ENCODE assay signal across 8 cellular contexts in genomic region chrX:140572724-140573123, GRCh38.
DNase-seq lines count a peak whose midpoint lies in the region; ATAC-seq and TF ChIP-seq lines count a peak whose summit lies in the region.

No MANE protein-coding gene starts in this region.

- no peaks in the 10 kb centered on the region for H3K27me3 Mint-ChIP-seq in activated CD4-positive, alpha-beta T cell treated with anti-CD3 and anti-CD28 coated beads for 36 hours

- H3K27ac ChIP-seq in testis, result no peak overlapping the region

- H3K4me1 ChIP-seq in testis, result no peaks in the 10 kb centered on the region

- ATAC-seq in activated CD4-positive, alpha-beta T cell treated with anti-CD3 and anti-CD28 coated beads for 36 hours, result peak; percentile 44
- ATAC-seq in GM19463 (IDR thresholded peaks at IDR 0.05; ENCODE audit: unreplicated experiment), result peak; percentile 89

- no peaks in the 10 kb centered on the region for H3K9me3 Mint-ChIP-seq in activated CD4-positive, alpha-beta T cell treated with anti-CD3 and anti-CD28 coated beads for 36 hours (ENCODE audit: low read depth)

- intact Hi-C loops in activated CD4-positive, alpha-beta T cell treated with anti-CD3 and anti-CD28 coated beads for 36 hours (cut with DNase I, micrococcal nuclease), result loop anchor here in 1 of 2 experiments (1.0 to 2.0 kb wide), 2 partner anchors 93 to 160 kb away; no protein-coding TSS in a partner anchor
- intact Hi-C loops in testis (cut with DNase I; ENCODE audit: low total_unique reads), result no loop called here

- TF ChIP-seq POLR2A in testis (IDR thresholded peaks at IDR 0.05), result no peak

- 6 to 33% methylated on average over 1 of the region's 1 CpG for WGBS in testis, 2 donors

- H3K27me3 ChIP-seq in testis, result no peaks in the 10 kb centered on the region

- CTCF ChIA-PET in activated CD4-positive, alpha-beta T cell treated with anti-CD3 and anti-CD28 coated beads for 36 hours (lab: Charles Lee), result interaction anchor here (0.7 kb wide), 1 partner anchor 92 kb away, joined by 3 read pairs; no protein-coding TSS in a partner anchor

- POLR2A ChIA-PET in activated CD4-positive, alpha-beta T cell treated with anti-CD3 and anti-CD28 coated beads for 36 hours (lab: Charles Lee), result no interaction called here

- H3K4me3 ChIP-seq in testis, result no peak overlapping the region

- H3K27ac Mint-ChIP-seq in activated CD4-positive, alpha-beta T cell treated with anti-CD3 and anti-CD28 coated beads for 36 hours, result no peak overlapping the region

- H3K9me3 ChIP-seq in testis, result no peaks in the 10 kb centered on the region

- H3K36me3 Mint-ChIP-seq in activated CD4-positive, alpha-beta T cell treated with anti-CD3 and anti-CD28 coated beads for 36 hours (ENCODE audit: low read depth), result no peaks in the 10 kb centered on the region

- TF ChIP-seq CTCF in testis (IDR thresholded peaks at IDR 0.05), result peak in 1 of 3 experiments; percentile 26

- DNase-seq in activated CD4-positive, alpha-beta T cell treated with anti-CD3 and anti-CD28 coated beads for 36 hours, result peak; percentile 47
- DNase-seq in activated CD4-positive, alpha-beta T cell treated with anti-CD3 and anti-CD28 coated beads for 1 hour, result no peak
- DNase-seq in HT-29 (ENCODE audit: low spot score), result peak; percentile 60
- DNase-seq in UCSD-AML1 (lab: John Stamatoyannopoulos, UW; ENCODE audit: unreplicated experiment), result peak; percentile 14
- peak; percentile 6 to 17 for DNase-seq in hippocampal formation (lab: John Stamatoyannopoulos, UW)
- DNase-seq in testis, result peak; percentile 49
- DNase-seq in stimulated activated naive CD4-positive, alpha-beta T cell treated with Interleukin-2 at 50 U/mL for 16 hours (lab: John Stamatoyannopoulos, UW), result no peak

- H3K36me3 ChIP-seq in testis (ENCODE audit: low read depth, missing control alignments), result no peaks in the 10 kb centered on the region

- H3K4me1 Mint-ChIP-seq in activated CD4-positive, alpha-beta T cell treated with anti-CD3 and anti-CD28 coated beads for 36 hours, result no peaks in the 10 kb centered on the region

- no peak overlapping the region for H3K4me3 Mint-ChIP-seq in activated CD4-positive, alpha-beta T cell treated with anti-CD3 and anti-CD28 coated beads for 36 hours

Comparison
In these comparisons a context has a peak if more than half of its experiments do, and no peak if none do; other contexts are left out.
1. DNase-seq: peak in activated CD4-positive, alpha-beta T cell treated with anti-CD3 and anti-CD28 coated beads for 36 hours (single experiment), HT-29 (single experiment), UCSD-AML1 (single experiment), hippocampal formation (2 of 2) and testis (single experiment); none in activated CD4-positive, alpha-beta T cell treated with anti-CD3 and anti-CD28 coated beads for 1 hour (single experiment) and stimulated activated naive CD4-positive, alpha-beta T cell treated with Interleukin-2 at 50 U/mL for 16 hours (single experiment).